18 cellular contexts compared by ENCODE assay signal in genomic region chr14:19394727-19395126, GRCh38. TPM values are rescaled to one million over a fixed set of nuclear protein-coding genes. Genes with fewer than 3 reads are reported as not detected.
"Had no signal": no experiment of that assay in that cellular context is flagged by ENCODE, and none has a peak within 500 bp of the region (broad histone marks: within the 10 kb centered on the region; RNA-seq: fewer than 3 reads in every experiment).

No MANE protein-coding gene starts in this region.

RNA-seq across cellular contexts. Expression of gene POTEG, which starts 39.4 kb away (rescaled TPM):
- total RNA-seq: heart left ventricle; kidney epithelial cell; left ventricle myocardium inferior; lung; mesothelial cell of epicardium; mononuclear cell; myocyte; naive thymus-derived CD4-positive, alpha-beta T cell; natural killer cell treated with Interleukin-12 subunit alpha and Interleukin-12 subunit beta and Interleukin-15 and Interleukin-18, amount 100 ng/mL, for 72 hours; omental fat pad; ovary; right cardiac atrium; skeletal muscle tissue; smooth muscle cell; temporal lobe; tibial nerve had no signal
- polyA plus RNA-seq: heart left ventricle; immature natural killer cell; lung; naive thymus-derived CD4-positive, alpha-beta T cell; neural cell; ovary; right cardiac atrium; smooth muscle cell had no signal
